Comparison of ENCODE assay signal across 19 cellular contexts in the genomic region with DNA sequence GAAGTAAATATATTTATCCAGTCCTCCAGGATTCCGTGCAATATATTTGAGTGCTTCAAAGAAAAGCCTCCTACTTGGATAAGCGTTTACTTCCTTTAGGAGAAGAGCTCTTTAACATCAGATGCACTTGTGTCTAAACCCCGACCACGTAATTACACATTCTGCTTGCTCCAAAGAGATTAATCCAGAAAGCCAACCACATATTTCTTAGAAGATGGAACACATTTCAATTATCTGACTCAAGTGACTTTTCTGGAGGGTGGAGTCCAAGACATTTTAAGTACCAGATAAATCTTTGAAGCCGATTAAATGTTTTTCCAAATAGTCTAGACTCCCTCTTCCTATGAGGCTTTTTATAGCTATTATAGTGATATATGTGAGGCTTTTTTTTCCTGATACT.
DNase-seq lines count a peak whose midpoint lies in the region; ATAC-seq and TF ChIP-seq lines count a peak whose summit lies in the region.
"Had no signal": no experiment of that assay in that cellular context is flagged by ENCODE, and none has a peak within 500 bp of the region (broad histone marks: within the 10 kb centered on the region; RNA-seq: fewer than 3 reads in every experiment).

No MANE protein-coding gene starts in this region.

- intact Hi-C loops in left ventricle myocardium superior (cut with micrococcal nuclease) = no loop called here

- TF ChIP-seq CTCF in AG10803 (conservative IDR thresholded peaks at IDR 0.05; ENCODE audit: low read length) = no peak
- no peak for TF ChIP-seq CTCF in GM10266 (IDR thresholded peaks at IDR 0.05; ENCODE audit: control insufficient read depth, insufficient read depth, low read depth, missing control alignments)

- DNase-seq in AG10803 (ENCODE audit: low read depth) = peak; percentile 64
- peak; percentile 27 for DNase-seq in GM04503 (ENCODE audit: low read depth)
- peak; percentile 24 for DNase-seq in RPMI7951 (ENCODE audit: low read depth)
- peak; percentile 21 for DNase-seq in iris pigment epithelial cell (ENCODE audit: low read depth)
- DNase-seq in GM10266 (ENCODE audit: extremely low spot score) = no peak
- no peak for DNase-seq in left ventricle myocardium superior
- no peak for DNase-seq in CD1c-positive myeloid dendritic cell (ENCODE audit: extremely low spot score)
- DNase-seq in stimulated activated CD4-positive, alpha-beta T cell treated with anti-CD3 and anti-CD28 coated beads, Interleukin-12 subunit alpha, Interleukin-12 subunit beta, amount 100 ng/mL, for 4 hours = no peak
- DNase-seq: COR-L47; Kasumi-1; MV-4-11; NCI-H1417 treated with DMSO at 0.1 percent for 48 hours; NCI-H2107; NCI-H69; NK-92 treated with Interleukin-12 subunit alpha and Interleukin-12 subunit beta, amount 100 ng/mL, for 24 hours; PC-3; SK-N-SH had no signal

- H3K4me3 ChIP-seq in AG10803 (ENCODE audit: low read length) = no peak overlapping the region

- ATAC-seq in left ventricle myocardium superior = no peak
- ATAC-seq: HCT116, PC-3, Right ventricle myocardium inferior had no signal

Comparison
In these comparisons a context has a peak if more than half of its experiments do, and no peak if none do; other contexts are left out.
1. DNase-seq: peak in AG10803 (single experiment), GM04503 (single experiment), RPMI7951 (single experiment) and iris pigment epithelial cell (single experiment); none in GM10266 (single experiment), left ventricle myocardium superior (single experiment), CD1c-positive myeloid dendritic cell (single experiment) and stimulated activated CD4-positive, alpha-beta T cell treated with anti-CD3 and anti-CD28 coated beads, Interleukin-12 subunit alpha, Interleukin-12 subunit beta, amount 100 ng/mL, for 4 hours (single experiment).